In the genomic region with DNA sequence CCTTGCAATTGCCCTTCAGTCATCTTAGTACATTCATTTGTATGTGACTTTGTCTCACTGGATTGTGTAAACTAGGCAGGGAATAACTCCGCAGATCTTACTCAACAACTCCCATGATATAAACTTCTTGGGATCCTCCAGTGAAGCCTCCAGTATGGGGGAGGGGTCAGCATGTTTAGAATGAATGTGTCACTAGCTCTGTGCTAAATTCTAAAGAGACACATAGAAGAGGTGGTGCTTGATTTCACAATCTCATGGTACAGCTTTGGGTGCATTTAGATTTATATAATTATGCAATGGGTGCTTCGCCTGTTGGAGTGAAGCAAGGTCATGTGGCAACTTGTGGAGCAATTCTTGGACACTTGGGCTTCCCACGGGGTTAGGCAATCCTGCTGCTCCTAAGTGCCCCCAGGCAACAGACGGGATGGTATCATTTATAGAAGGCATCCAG, we compare ENCODE assay signal across 14 cellular contexts. TPM values are rescaled to one million over a fixed set of nuclear protein-coding genes. Genes with fewer than 3 reads are reported as not detected.
DNase-seq lines count a peak whose midpoint lies in the region; ATAC-seq and TF ChIP-seq lines count a peak whose summit lies in the region.
"Had no signal": no experiment of that assay in that cellular context is flagged by ENCODE, and none has a peak within 500 bp of the region (broad histone marks: within the 10 kb centered on the region; RNA-seq: fewer than 3 reads in every experiment).

No MANE protein-coding gene starts in this region.

- ATAC-seq in psoas muscle, result peak in 3 of 4 donors; percentile 51 to 89 (median 88)
- ATAC-seq: SK-N-SH treated with all-trans-retinoic acid at 6 μM for 48 hours had no signal

- intact Hi-C loops in psoas muscle (cut with DNase I), result no loop called here

- no peak overlapping the region for H3K27ac ChIP-seq in psoas muscle
- H3K27ac ChIP-seq: BLaER1, brain microvascular endothelial cell had no signal

- no peaks in the 10 kb centered on the region for H3K36me3 ChIP-seq in psoas muscle (ENCODE audit: insufficient read depth in 1 of 2, low read depth in 1 of 2)
- H3K36me3 ChIP-seq: BLaER1, brain microvascular endothelial cell had no signal

- H3K27me3 ChIP-seq in psoas muscle (ENCODE audit: insufficient read depth in 3 of 3, low read length in 2 of 3), result no peaks in the 10 kb centered on the region
- H3K27me3 ChIP-seq: BLaER1, brain microvascular endothelial cell had no signal

- peaks cover 16% of the 10 kb centered on the region for H3K4me1 ChIP-seq in psoas muscle
- H3K4me1 ChIP-seq: BLaER1 had no signal

- no peak for TF ChIP-seq CTCF in fibroblast of mammary gland (conservative IDR thresholded peaks at IDR 0.05; ENCODE audit: control insufficient read depth, insufficient read depth, low read depth, low read length)
- TF ChIP-seq CTCF in psoas muscle (IDR thresholded peaks at IDR 0.05), result no peak

- WGBS in psoas muscle, 3 donors, result 60 to 76% (median 64%) methylated on average over 4 of the region's 4 CpGs

- H3K4me3 ChIP-seq in fibroblast of mammary gland (ENCODE audit: control insufficient read depth, low read depth, low read length), result no peak overlapping the region
- no peak overlapping the region for H3K4me3 ChIP-seq in psoas muscle
- H3K4me3 ChIP-seq: BLaER1 had no signal

- peak; percentile 88 to 90 for DNase-seq in AML-193 (lab: John Stamatoyannopoulos, UW)
- DNase-seq in OCI-M1 (lab: John Stamatoyannopoulos, UW), result peak; percentile 74
- DNase-seq in fibroblast of mammary gland (ENCODE audit: low read depth), result peak; percentile 83
- peak in 1 of 2 donors; percentile 60 for DNase-seq in psoas muscle
- DNase-seq in DMS 273 treated with DMSO at 0.1 percent for 48 hours (lab: John Stamatoyannopoulos, UW), result no peak
- DNase-seq in NCI-H1105 treated with DMSO at 0.1 percent for 48 hours (lab: John Stamatoyannopoulos, UW), result no peak
- DNase-seq in NCI-H2171 treated with DMSO at 0.1 percent for 48 hours (lab: John Stamatoyannopoulos, UW), result no peak
- no peak for DNase-seq in amygdala (lab: John Stamatoyannopoulos, UW)
- DNase-seq: activated CD4-positive, alpha-beta T cell treated with anti-CD3 and anti-CD28 coated beads for 1 hour; brain microvascular endothelial cell; MM.1S; NCI-H524 had no signal

- no peaks in the 10 kb centered on the region for H3K9me3 ChIP-seq in psoas muscle
- H3K9me3 ChIP-seq: BLaER1 had no signal

RNA-seq across cellular contexts. Expression of a gene that starts 40.3 kb away (rescaled TPM):
- 10 to 100 TPM in 2 of 4 donors, 1 to 10 TPM in 2; 3.0 to 24.4 (median 9.7) TPM for total RNA-seq in psoas muscle
- 1 to 10 TPM; 4.2 to 8.2 (median 6.0) TPM for polyA plus RNA-seq in psoas muscle

Comparison
In these comparisons a context has a peak if more than half of its experiments do, and no peak if none do; other contexts are left out.
1. DNase-seq: peak in AML-193 (2 of 2), OCI-M1 (single experiment) and fibroblast of mammary gland (single experiment); none in DMS 273 treated with DMSO at 0.1 percent for 48 hours (single experiment), NCI-H1105 treated with DMSO at 0.1 percent for 48 hours (single experiment), NCI-H2171 treated with DMSO at 0.1 percent for 48 hours (single experiment) and amygdala (0 of 56).